ENCODE assay signal across 6 cellular contexts in genomic region chr19:14023404-14024235, GRCh38. TPM values are rescaled to one million over a fixed set of nuclear protein-coding genes. Genes with fewer than 3 reads are reported as not detected.
DNase-seq lines count a peak whose midpoint lies in the region; ATAC-seq lines count a peak whose summit lies in the region.

No MANE protein-coding gene starts in this region.

- peak overlapping the region in 10 of 11 experiments; percentile 13 to 70 (median 53); a peak in 17 of 22 replicates for H3K27ac ChIP-seq in BLaER1 treated with 17β-estradiol and CSF1 and Interleukin-3, amounts not matched to agents 10 nM and 100 nM
- H3K27ac ChIP-seq in Karpas-422 (ENCODE audit: low read length), result no peak overlapping the region

- peak overlapping the region in 5 of 11 experiments; percentile 14 to 38 (median 28); a peak in 5 of 22 replicates for H3K9ac ChIP-seq in BLaER1 treated with 17β-estradiol and CSF1 and Interleukin-3, amounts not matched to agents 10 nM and 100 nM
- H3K9ac ChIP-seq in Karpas-422 (ENCODE audit: low read length), result no peak overlapping the region

- H4K20me1 ChIP-seq in BLaER1 treated with 17β-estradiol and CSF1 and Interleukin-3, amounts not matched to agents 10 nM and 100 nM, result no peaks in the 10 kb centered on the region
- H4K20me1 ChIP-seq in Karpas-422 (ENCODE audit: insufficient read depth, low read depth, low read length), result no peaks in the 10 kb centered on the region

- in situ Hi-C loops in T47D (cut with HindIII; ENCODE audit: low pct_unique_long_range_greater_than_20kb, low sequenced_read_pairs), result no loop called here

- no peaks in the 10 kb centered on the region for H3K36me3 ChIP-seq in BLaER1 treated with 17β-estradiol and CSF1 and Interleukin-3, amounts not matched to agents 10 nM and 100 nM
- no peaks in the 10 kb centered on the region for H3K36me3 ChIP-seq in Karpas-422 (ENCODE audit: insufficient read depth, low read length)

- no peaks in the 10 kb centered on the region for H3K79me2 ChIP-seq in Karpas-422 (ENCODE audit: low read length)

- no peaks in the 10 kb centered on the region for H3K9me2 ChIP-seq in Karpas-422 (replicated peaks; ENCODE audit: insufficient read depth, low read length)

- DNase-seq in Karpas-422, result peak; percentile 61
- peak; percentile 45 to 74 for DNase-seq in T47D (ENCODE audit: low read depth in 1 of 2, low spot score in 1 of 2)
- peak; percentile 83 for DNase-seq in posterior vena cava (ENCODE audit: low spot score)

- peak overlapping the region in 9 of 11 experiments; percentile 11 to 66 (median 54); a peak in 14 of 22 replicates for H3K4me2 ChIP-seq in BLaER1 treated with 17β-estradiol and CSF1 and Interleukin-3, amounts not matched to agents 10 nM and 100 nM
- no peak overlapping the region for H3K4me2 ChIP-seq in Karpas-422 (ENCODE audit: low read depth, low read length, poor library complexity, severe bottlenecking)

- intact Hi-C loops in posterior vena cava (cut with DNase I), result no loop called here

- no peak overlapping the region for H3K4me3 ChIP-seq in BLaER1 treated with 17β-estradiol and CSF1 and Interleukin-3, amounts not matched to agents 10 nM and 100 nM
- no peak overlapping the region for H3K4me3 ChIP-seq in Karpas-422 (ENCODE audit: low read length)

- H3K9me3 ChIP-seq in BLaER1 treated with 17β-estradiol and CSF1 and Interleukin-3, amounts not matched to agents 10 nM and 100 nM (replicated peaks in 1 of 11), result no peaks in the 10 kb centered on the region
- H3K9me3 ChIP-seq in Karpas-422 (ENCODE audit: low read length), result no peaks in the 10 kb centered on the region

- H2AFZ ChIP-seq in Karpas-422 (ENCODE audit: low read length), result peak overlapping the region; percentile 71; the same call in 1 of the 2 replicates

- H3K27me3 ChIP-seq in BLaER1 treated with 17β-estradiol and CSF1 and Interleukin-3, amounts not matched to agents 10 nM and 100 nM, result no peaks in the 10 kb centered on the region
- no peaks in the 10 kb centered on the region for H3K27me3 ChIP-seq in Karpas-422 (ENCODE audit: low read length)

- ATAC-seq in HG02973 (IDR thresholded peaks at IDR 0.05; ENCODE audit: unreplicated experiment) (no peak), HG03460 (IDR thresholded peaks at IDR 0.05; ENCODE audit: unreplicated experiment) (no peak)

- peaks cover 24 to 66% (median 32%) of the 10 kb centered on the region in 10 experiments for H3K4me1 ChIP-seq in BLaER1 treated with 17β-estradiol and CSF1 and Interleukin-3, amounts not matched to agents 10 nM and 100 nM
- H3K4me1 ChIP-seq in Karpas-422 (ENCODE audit: low read length), result peaks cover 8% of the 10 kb centered on the region

RNA-seq across cellular contexts. Expression of gene RLN3, which starts 4.3 kb away (rescaled TPM):
- not detected in 2 replicates for total RNA-seq in Karpas-422 (2014; rRNA removed; shearing (Covaris generic); ENCODE audit: low replicate concordance)
- total RNA-seq in posterior vena cava, result not detected

RNA-seq across cellular contexts. Expression of gene IL27RA, which starts 7.9 kb away (rescaled TPM):
- total RNA-seq in Karpas-422 (2014; rRNA removed; shearing (Covaris generic); ENCODE audit: low replicate concordance), result 0.67 and 1.9 TPM in 2 replicates
- 1 to 10 TPM; 3.6 to 5.3 TPM for total RNA-seq in posterior vena cava

RNA-seq across cellular contexts. Expression of gene RFX1, which starts 17.5 kb away (rescaled TPM):
- total RNA-seq in Karpas-422 (2014; rRNA removed; shearing (Covaris generic); ENCODE audit: low replicate concordance), result 1.2 and 2.3 TPM in 2 replicates
- 1 to 10 TPM; 7.5 to 7.8 TPM for total RNA-seq in posterior vena cava

RNA-seq across cellular contexts. Expression of gene PALM3, which starts 38.3 kb away (rescaled TPM):
- not detected in 2 replicates for total RNA-seq in Karpas-422 (2014; rRNA removed; shearing (Covaris generic); ENCODE audit: low replicate concordance)
- under 1 TPM in 1 of 2 donors, not detected in 1; 0.74 TPM for total RNA-seq in posterior vena cava

RNA-seq across cellular contexts. Expression of gene MISP3, which starts 49.0 kb away (rescaled TPM):
- 0.71 and 4.2 TPM in 2 replicates for total RNA-seq in Karpas-422 (2014; rRNA removed; shearing (Covaris generic); ENCODE audit: low replicate concordance)
- 1 to 10 TPM; 1.0 to 1.4 TPM for total RNA-seq in posterior vena cava
